ENCODE assay signal across 12 cellular contexts in the genomic region with DNA sequence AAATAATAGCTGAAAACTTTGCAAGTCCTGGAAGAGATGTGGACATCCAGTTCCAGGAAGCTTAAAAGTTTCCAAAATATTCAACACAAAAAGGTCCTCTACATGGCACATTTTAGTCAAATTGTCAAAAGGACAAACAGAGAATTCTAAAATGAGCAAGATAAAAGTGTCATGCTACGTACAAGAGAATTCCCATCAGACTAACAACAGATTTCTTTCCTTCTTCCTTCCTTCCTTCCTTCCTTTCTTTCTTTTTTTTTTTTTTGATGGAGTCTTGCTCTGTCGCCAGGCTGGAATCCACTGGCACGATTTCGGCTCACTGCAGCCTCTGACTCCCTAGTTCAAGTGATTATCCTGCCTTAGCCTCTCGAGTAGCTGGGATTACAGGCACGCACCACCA. TPM values are rescaled to one million over a fixed set of nuclear protein-coding genes. Genes with fewer than 3 reads are reported as not detected.
"Had no signal": no experiment of that assay in that cellular context is flagged by ENCODE, and none has a peak within 500 bp of the region (broad histone marks: within the 10 kb centered on the region; RNA-seq: fewer than 3 reads in every experiment).

No MANE protein-coding gene starts in this region.

- FAIRE-seq: H1, H54 had no signal

- H3K27ac ChIP-seq: GM23248 had no signal

- H3K4me2 ChIP-seq: GM23338 had no signal

- H3K4me1 Mint-ChIP-seq: GM23338, H9 had no signal

- H3K27ac Mint-ChIP-seq: GM23338, H9, HFFc6 had no signal

- ATAC-seq: GM23338, HCT116 had no signal

- H3K36me3 ChIP-seq: HAP-1 had no signal

- H3K4me3 Mint-ChIP-seq: GM23338, H9, HFFc6 had no signal

- H2AFZ ChIP-seq: GM23248, GM23338 had no signal

- H3K9ac ChIP-seq: GM23248 had no signal

- H3K4me1 ChIP-seq: HAP-1 had no signal

- DNase-seq: GM23248, GOT3, H7, H9, HCEC 1CT, HFFc6 had no signal

- H3K4me3 ChIP-seq: GM23248, GM23338, HAP-1 had no signal

RNA-seq across cellular contexts. Expression of gene BTNL8, which starts 39.3 kb away (rescaled TPM):
- total RNA-seq: GM23248, GM23338, H4, HFFc6 had no signal
- polyA plus RNA-seq: GM23248 had no signal

RNA-seq across cellular contexts. Expression of gene BTNL3, which starts 50.4 kb away (rescaled TPM):
- total RNA-seq: GM23248, GM23338, H1, H4, H7, H9, HFFc6 had no signal
- polyA plus RNA-seq: GM23248, H1 had no signal
